ENCODE assay signal across 1 cellular context in the genomic region with DNA sequence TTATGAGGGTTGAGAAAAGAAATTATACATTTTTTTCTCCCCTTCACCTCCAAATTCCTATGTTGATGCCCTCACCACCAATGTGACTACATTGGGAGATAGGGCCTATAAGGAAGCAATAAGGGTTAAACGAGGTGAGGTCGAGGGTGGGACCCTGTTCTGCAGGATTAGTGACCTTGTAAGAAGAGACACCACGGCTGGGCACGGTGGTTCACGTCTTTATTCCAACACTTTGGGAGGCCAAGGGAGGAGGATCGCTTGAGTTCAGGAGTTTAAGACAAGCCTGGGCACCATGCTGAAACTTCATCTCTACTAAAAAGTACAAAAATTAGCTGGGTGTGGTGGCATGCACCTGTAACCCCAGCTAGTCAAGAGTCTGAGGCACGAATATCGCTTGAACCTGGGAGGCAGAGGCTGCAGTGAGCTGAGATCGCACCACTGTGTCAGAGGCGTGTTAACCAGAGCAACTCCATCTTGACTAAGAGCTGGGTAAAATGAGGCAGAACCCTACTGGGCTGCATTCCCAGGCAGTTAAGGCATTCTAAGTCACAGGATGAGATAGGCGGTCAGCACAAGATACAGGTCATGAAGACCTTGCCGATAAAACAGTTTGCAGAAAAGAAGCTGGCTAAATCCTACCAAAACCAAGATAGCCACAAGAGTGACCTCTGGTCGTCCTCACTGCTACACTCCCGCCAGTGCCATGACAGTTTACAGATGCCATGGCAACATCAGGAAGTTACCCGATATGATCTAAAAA.
A peak's percentile ranks its signal among the peaks of the same experiment; 100 is the strongest.
TF ChIP-seq lines count a peak whose summit lies in the region.

No MANE protein-coding gene starts in this region.

TF ChIP-seq in K562, 482 proteins besides CTCF, POLR2A, EP300 and RAD21 (continued from another document and continues in another):
- TF ChIP-seq, protein P1, sequence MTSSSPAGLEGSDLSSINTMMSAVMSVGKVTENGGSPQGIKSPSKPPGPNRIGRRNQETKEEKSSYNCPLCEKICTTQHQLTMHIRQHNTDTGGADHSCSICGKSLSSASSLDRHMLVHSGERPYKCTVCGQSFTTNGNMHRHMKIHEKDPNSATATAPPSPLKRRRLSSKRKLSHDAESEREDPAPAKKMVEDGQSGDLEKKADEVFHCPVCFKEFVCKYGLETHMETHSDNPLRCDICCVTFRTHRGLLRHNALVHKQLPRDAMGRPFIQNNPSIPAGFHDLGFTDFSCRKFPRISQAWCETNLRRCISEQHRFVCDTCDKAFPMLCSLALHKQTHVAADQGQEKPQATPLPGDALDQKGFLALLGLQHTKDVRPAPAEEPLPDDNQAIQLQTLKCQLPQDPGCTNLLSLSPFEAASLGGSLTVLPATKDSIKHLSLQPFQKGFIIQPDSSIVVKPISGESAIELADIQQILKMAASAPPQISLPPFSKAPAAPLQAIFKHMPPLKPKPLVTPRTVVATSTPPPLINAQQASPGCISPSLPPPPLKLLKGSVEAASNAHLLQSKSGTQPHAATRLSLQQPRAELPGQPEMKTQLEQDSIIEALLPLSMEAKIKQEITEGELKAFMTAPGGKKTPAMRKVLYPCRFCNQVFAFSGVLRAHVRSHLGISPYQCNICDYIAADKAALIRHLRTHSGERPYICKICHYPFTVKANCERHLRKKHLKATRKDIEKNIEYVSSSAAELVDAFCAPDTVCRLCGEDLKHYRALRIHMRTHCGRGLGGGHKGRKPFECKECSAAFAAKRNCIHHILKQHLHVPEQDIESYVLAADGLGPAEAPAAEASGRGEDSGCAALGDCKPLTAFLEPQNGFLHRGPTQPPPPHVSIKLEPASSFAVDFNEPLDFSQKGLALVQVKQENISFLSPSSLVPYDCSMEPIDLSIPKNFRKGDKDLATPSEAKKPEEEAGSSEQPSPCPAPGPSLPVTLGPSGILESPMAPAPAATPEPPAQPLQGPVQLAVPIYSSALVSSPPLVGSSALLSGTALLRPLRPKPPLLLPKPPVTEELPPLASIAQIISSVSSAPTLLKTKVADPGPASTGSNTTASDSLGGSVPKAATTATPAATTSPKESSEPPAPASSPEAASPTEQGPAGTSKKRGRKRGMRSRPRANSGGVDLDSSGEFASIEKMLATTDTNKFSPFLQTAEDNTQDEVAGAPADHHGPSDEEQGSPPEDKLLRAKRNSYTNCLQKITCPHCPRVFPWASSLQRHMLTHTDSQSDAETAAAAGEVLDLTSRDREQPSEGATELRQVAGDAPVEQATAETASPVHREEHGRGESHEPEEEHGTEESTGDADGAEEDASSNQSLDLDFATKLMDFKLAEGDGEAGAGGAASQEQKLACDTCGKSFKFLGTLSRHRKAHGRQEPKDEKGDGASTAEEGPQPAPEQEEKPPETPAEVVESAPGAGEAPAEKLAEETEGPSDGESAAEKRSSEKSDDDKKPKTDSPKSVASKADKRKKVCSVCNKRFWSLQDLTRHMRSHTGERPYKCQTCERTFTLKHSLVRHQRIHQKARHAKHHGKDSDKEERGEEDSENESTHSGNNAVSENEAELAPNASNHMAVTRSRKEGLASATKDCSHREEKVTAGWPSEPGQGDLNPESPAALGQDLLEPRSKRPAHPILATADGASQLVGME (CRISPR knock-in tag; IDR thresholded peaks at IDR 0.05) = 0 out of 2 replicates have a peak, but pooled peaks have one; percentile 57
- TF ChIP-seq U2AF2 (optimal IDR thresholded peaks at IDR 0.05; ENCODE audit: low read depth, low read length) (no peak), FUS (optimal IDR thresholded peaks at IDR 0.05; ENCODE audit: low read depth, low read length) (no peak), CXXC5 (CRISPR knock-in tag; IDR thresholded peaks at IDR 0.05) (peak; percentile 68), GATA2 (CRISPR knock-in tag; IDR thresholded peaks at IDR 0.05) (no peak), YY1 (IDR thresholded peaks at IDR 0.05; ENCODE audit: borderline replicate concordance in 1 of 3, control insufficient read depth in 1 of 3, extremely low read depth in 1 of 3, insufficient read depth in 3 of 3, insufficient read length in 1 of 3, insufficient replicate concordance in 2 of 3, low read depth in 1 of 3, low read length in 2 of 3) (peak in 2 of 3 experiments; percentile 62 to 83), MED1 (CRISPR knock-in tag; IDR thresholded peaks at IDR 0.05; ENCODE audit: borderline replicate concordance) (no peak), KLF6 (CRISPR knock-in tag; IDR thresholded peaks at IDR 0.05; ENCODE audit: borderline replicate concordance) (peak; percentile 90; the same call in 1 of the 2 replicates), E2F3 (CRISPR knock-in tag; IDR thresholded peaks at IDR 0.05) (peak; percentile 91), TBL1XR1 (IDR thresholded peaks at IDR 0.05; ENCODE audit: low read length in 2 of 2) (no peak), DACH1 (IDR thresholded peaks at IDR 0.05; ENCODE audit: partially characterized antibody) (no peak), ADNP (tag; IDR thresholded peaks at IDR 0.05) (no peak), ZNF274 (IDR thresholded peaks at IDR 0.05; ENCODE audit: borderline replicate concordance, low read depth, low read length) (no peak), HMG20A (CRISPR knock-in tag; conservative IDR thresholded peaks at IDR 0.05) (no peak), PTBP1 (IDR thresholded peaks at IDR 0.05; ENCODE audit: low read depth, low read length) (no peak), MYNN (IDR thresholded peaks at IDR 0.05) (no peak), MYNN (CRISPR knock-in tag; IDR thresholded peaks at IDR 0.05) (no peak), ATF7 (IDR thresholded peaks at IDR 0.05) (no peak), KAT7 (CRISPR knock-in tag; IDR thresholded peaks at IDR 0.05; ENCODE audit: borderline replicate concordance) (no peak), ZNF707 (CRISPR knock-in tag; conservative IDR thresholded peaks at IDR 0.05) (peak; percentile 76; the same call in 1 of the 2 replicates), CTBP1 (IDR thresholded peaks at IDR 0.05; ENCODE audit: borderline replicate concordance) (no peak), TRIM28 (IDR thresholded peaks at IDR 0.05) (no peak), FOXM1 (IDR thresholded peaks at IDR 0.05; ENCODE audit: low read depth) (no peak), FOXM1 (CRISPR knock-in tag; IDR thresholded peaks at IDR 0.05; ENCODE audit: low read depth) (no peak), ILK (tag; IDR thresholded peaks at IDR 0.05; ENCODE audit: borderline replicate concordance, low read depth) (peak; percentile 72; the same call in 1 of the 2 replicates), BMI1 (IDR thresholded peaks at IDR 0.05; ENCODE audit: low read length) (0 out of 2 replicates have a peak, but pooled peaks have one; percentile 38), ZNF644 (tag; IDR thresholded peaks at IDR 0.05; ENCODE audit: low read depth) (peak; percentile 96), L3MBTL2 (IDR thresholded peaks at IDR 0.05) (no peak), ZNF24 (IDR thresholded peaks at IDR 0.05) (no peak)
- TF ChIP-seq, protein P2, sequence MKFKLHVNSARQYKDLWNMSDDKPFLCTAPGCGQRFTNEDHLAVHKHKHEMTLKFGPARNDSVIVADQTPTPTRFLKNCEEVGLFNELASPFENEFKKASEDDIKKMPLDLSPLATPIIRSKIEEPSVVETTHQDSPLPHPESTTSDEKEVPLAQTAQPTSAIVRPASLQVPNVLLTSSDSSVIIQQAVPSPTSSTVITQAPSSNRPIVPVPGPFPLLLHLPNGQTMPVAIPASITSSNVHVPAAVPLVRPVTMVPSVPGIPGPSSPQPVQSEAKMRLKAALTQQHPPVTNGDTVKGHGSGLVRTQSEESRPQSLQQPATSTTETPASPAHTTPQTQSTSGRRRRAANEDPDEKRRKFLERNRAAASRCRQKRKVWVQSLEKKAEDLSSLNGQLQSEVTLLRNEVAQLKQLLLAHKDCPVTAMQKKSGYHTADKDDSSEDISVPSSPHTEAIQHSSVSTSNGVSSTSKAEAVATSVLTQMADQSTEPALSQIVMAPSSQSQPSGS (CRISPR knock-in tag; IDR thresholded peaks at IDR 0.05) = no peak
- TF ChIP-seq, protein P3, sequence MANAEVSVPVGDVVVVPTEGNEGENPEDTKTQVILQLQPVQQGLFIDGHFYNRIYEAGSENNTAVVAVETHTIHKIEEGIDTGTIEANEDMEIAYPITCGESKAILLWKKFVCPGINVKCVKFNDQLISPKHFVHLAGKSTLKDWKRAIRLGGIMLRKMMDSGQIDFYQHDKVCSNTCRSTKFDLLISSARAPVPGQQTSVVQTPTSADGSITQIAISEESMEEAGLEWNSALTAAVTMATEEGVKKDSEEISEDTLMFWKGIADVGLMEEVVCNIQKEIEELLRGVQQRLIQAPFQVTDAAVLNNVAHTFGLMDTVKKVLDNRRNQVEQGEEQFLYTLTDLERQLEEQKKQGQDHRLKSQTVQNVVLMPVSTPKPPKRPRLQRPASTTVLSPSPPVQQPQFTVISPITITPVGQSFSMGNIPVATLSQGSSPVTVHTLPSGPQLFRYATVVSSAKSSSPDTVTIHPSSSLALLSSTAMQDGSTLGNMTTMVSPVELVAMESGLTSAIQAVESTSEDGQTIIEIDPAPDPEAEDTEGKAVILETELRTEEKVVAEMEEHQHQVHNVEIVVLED (CRISPR knock-in tag; IDR thresholded peaks at IDR 0.05) = peak; percentile 35
- TF ChIP-seq, protein P4, sequence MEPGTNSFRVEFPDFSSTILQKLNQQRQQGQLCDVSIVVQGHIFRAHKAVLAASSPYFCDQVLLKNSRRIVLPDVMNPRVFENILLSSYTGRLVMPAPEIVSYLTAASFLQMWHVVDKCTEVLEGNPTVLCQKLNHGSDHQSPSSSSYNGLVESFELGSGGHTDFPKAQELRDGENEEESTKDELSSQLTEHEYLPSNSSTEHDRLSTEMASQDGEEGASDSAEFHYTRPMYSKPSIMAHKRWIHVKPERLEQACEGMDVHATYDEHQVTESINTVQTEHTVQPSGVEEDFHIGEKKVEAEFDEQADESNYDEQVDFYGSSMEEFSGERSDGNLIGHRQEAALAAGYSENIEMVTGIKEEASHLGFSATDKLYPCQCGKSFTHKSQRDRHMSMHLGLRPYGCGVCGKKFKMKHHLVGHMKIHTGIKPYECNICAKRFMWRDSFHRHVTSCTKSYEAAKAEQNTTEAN (CRISPR knock-in tag; IDR thresholded peaks at IDR 0.05) = no peak
- TF ChIP-seq, protein P5, sequence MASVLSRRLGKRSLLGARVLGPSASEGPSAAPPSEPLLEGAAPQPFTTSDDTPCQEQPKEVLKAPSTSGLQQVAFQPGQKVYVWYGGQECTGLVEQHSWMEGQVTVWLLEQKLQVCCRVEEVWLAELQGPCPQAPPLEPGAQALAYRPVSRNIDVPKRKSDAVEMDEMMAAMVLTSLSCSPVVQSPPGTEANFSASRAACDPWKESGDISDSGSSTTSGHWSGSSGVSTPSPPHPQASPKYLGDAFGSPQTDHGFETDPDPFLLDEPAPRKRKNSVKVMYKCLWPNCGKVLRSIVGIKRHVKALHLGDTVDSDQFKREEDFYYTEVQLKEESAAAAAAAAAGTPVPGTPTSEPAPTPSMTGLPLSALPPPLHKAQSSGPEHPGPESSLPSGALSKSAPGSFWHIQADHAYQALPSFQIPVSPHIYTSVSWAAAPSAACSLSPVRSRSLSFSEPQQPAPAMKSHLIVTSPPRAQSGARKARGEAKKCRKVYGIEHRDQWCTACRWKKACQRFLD (CRISPR knock-in tag; IDR thresholded peaks at IDR 0.05) = peak; percentile 98
- TF ChIP-seq, protein P6, sequence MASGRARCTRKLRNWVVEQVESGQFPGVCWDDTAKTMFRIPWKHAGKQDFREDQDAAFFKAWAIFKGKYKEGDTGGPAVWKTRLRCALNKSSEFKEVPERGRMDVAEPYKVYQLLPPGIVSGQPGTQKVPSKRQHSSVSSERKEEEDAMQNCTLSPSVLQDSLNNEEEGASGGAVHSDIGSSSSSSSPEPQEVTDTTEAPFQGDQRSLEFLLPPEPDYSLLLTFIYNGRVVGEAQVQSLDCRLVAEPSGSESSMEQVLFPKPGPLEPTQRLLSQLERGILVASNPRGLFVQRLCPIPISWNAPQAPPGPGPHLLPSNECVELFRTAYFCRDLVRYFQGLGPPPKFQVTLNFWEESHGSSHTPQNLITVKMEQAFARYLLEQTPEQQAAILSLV (tag; IDR thresholded peaks at IDR 0.05) = peak; percentile 97
- TF ChIP-seq, protein P7, sequence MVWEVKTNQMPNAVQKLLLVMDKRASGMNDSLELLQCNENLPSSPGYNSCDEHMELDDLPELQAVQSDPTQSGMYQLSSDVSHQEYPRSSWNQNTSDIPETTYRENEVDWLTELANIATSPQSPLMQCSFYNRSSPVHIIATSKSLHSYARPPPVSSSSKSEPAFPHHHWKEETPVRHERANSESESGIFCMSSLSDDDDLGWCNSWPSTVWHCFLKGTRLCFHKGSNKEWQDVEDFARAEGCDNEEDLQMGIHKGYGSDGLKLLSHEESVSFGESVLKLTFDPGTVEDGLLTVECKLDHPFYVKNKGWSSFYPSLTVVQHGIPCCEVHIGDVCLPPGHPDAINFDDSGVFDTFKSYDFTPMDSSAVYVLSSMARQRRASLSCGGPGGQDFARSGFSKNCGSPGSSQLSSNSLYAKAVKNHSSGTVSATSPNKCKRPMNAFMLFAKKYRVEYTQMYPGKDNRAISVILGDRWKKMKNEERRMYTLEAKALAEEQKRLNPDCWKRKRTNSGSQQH (CRISPR knock-in tag; IDR thresholded peaks at IDR 0.05) = peak; percentile 72; the same call in 1 of the 2 replicates
- TF ChIP-seq, protein P8, sequence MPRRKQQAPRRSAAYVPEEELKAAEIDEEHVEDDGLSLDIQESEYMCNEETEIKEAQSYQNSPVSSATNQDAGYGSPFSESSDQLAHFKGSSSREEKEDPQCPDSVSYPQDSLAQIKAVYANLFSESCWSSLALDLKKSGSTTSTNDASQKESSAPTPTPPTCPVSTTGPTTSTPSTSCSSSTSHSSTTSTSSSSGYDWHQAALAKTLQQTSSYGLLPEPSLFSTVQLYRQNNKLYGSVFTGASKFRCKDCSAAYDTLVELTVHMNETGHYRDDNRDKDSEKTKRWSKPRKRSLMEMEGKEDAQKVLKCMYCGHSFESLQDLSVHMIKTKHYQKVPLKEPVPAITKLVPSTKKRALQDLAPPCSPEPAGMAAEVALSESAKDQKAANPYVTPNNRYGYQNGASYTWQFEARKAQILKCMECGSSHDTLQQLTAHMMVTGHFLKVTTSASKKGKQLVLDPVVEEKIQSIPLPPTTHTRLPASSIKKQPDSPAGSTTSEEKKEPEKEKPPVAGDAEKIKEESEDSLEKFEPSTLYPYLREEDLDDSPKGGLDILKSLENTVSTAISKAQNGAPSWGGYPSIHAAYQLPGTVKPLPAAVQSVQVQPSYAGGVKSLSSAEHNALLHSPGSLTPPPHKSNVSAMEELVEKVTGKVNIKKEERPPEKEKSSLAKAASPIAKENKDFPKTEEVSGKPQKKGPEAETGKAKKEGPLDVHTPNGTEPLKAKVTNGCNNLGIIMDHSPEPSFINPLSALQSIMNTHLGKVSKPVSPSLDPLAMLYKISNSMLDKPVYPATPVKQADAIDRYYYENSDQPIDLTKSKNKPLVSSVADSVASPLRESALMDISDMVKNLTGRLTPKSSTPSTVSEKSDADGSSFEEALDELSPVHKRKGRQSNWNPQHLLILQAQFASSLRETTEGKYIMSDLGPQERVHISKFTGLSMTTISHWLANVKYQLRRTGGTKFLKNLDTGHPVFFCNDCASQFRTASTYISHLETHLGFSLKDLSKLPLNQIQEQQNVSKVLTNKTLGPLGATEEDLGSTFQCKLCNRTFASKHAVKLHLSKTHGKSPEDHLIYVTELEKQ (CRISPR knock-in tag; IDR thresholded peaks at IDR 0.05) = peak; percentile 84
- TF ChIP-seq, protein P9, sequence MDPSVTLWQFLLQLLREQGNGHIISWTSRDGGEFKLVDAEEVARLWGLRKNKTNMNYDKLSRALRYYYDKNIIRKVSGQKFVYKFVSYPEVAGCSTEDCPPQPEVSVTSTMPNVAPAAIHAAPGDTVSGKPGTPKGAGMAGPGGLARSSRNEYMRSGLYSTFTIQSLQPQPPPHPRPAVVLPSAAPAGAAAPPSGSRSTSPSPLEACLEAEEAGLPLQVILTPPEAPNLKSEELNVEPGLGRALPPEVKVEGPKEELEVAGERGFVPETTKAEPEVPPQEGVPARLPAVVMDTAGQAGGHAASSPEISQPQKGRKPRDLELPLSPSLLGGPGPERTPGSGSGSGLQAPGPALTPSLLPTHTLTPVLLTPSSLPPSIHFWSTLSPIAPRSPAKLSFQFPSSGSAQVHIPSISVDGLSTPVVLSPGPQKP (CRISPR knock-in tag; IDR thresholded peaks at IDR 0.05) = no peak
